Comparison of ENCODE assay signal across 9 cellular contexts in genomic region chr17:50184057-50184456, GRCh38. TPM values are rescaled to one million over a fixed set of nuclear protein-coding genes. Genes with fewer than 3 reads are reported as not detected.
A peak's percentile ranks its signal among the peaks of the same experiment; 100 is the strongest.
DNase-seq lines count a peak whose midpoint lies in the region; ATAC-seq, FAIRE-seq and TF ChIP-seq lines count a peak whose summit lies in the region.
"Had no signal": no experiment of that assay in that cellular context is flagged by ENCODE, and none has a peak within 500 bp of the region (broad histone marks: within the 10 kb centered on the region; RNA-seq: fewer than 3 reads in every experiment).

No MANE protein-coding gene starts in this region.

- H3K9me1 ChIP-seq in keratinocyte (ENCODE audit: control insufficient read depth, extremely low read depth, insufficient read depth, low read length) = no peaks in the 10 kb centered on the region

- H3K36me3 ChIP-seq in keratinocyte (ENCODE audit: control insufficient read depth in 2 of 2, extremely low read depth in 1 of 2, insufficient read depth in 2 of 2, low read length in 2 of 2) (no peaks in the 10 kb centered on the region), vagina (peaks cover 0 to 22% of the 10 kb centered on the region in 2 donors)

- no peaks in the 10 kb centered on the region for H3K79me2 ChIP-seq in keratinocyte (ENCODE audit: control insufficient read depth, insufficient read depth, low read length)

- H3K9ac ChIP-seq in keratinocyte (ENCODE audit: control insufficient read depth, extremely low read depth, insufficient read depth, low read length) = peak overlapping the region; percentile 73

- no peak for FAIRE-seq in keratinocyte (lab: Jason Lieb, UNC)

- intact Hi-C loops in activated T-helper 1 cell treated with anti-CD3 and anti-CD28 coated beads, Interleukin-12 subunit alpha, Interleukin-12 subunit beta, Interleukin-2, Interleukin-4 antibody, amounts not matched to agents 30 ng/mL and 10 ng/mL and 1 ng/mL, durations not matched to agents 14 hours and 24 hours and 36 hours (cut with micrococcal nuclease) = no loop called here
- intact Hi-C loops in vagina (cut with DNase I) = no loop called here

- no peaks in the 10 kb centered on the region for H3K9me3 Mint-ChIP-seq in stimulated activated naive CD8-positive, alpha-beta T cell treated with anti-CD3 and anti-CD28 coated beads, Interleukin-15, Interleukin-2, amounts not matched to agents 100 ng/mL and 50 ng/mL, for 24 hours
- no peaks in the 10 kb centered on the region for H3K9me3 Mint-ChIP-seq in stimulated activated naive CD8-positive, alpha-beta T cell treated with anti-CD3 and anti-CD28 coated beads, Interleukin-15, amount 100 ng/mL, for 72 hours
- H3K9me3 Mint-ChIP-seq in activated T-helper 1 cell treated with anti-CD3 and anti-CD28 coated beads, Interleukin-12 subunit alpha, Interleukin-12 subunit beta, Interleukin-2, Interleukin-4 antibody, amounts not matched to agents 30 ng/mL and 10 ng/mL and 1 ng/mL, durations not matched to agents 14 hours and 24 hours and 36 hours = no peaks in the 10 kb centered on the region

- peak overlapping the region; percentile 84 for H2AFZ ChIP-seq in keratinocyte (ENCODE audit: control insufficient read depth, low read length)

- no peaks in the 10 kb centered on the region for H4K20me1 ChIP-seq in keratinocyte (ENCODE audit: control insufficient read depth, extremely low read depth, insufficient read depth, low read length)

- H3K4me1 ChIP-seq in keratinocyte (ENCODE audit: control insufficient read depth, extremely low read depth, insufficient read depth, low read length) (peaks cover 30% of the 10 kb centered on the region), vagina (peaks cover 62% of the 10 kb centered on the region)

- H3K27me3 Mint-ChIP-seq in stimulated activated naive CD8-positive, alpha-beta T cell treated with anti-CD3 and anti-CD28 coated beads, Interleukin-15, Interleukin-2, amounts not matched to agents 100 ng/mL and 50 ng/mL, for 24 hours = no peaks in the 10 kb centered on the region
- H3K27me3 Mint-ChIP-seq in stimulated activated naive CD8-positive, alpha-beta T cell treated with anti-CD3 and anti-CD28 coated beads, Interleukin-15, amount 100 ng/mL, for 72 hours = no peaks in the 10 kb centered on the region
- H3K27me3 Mint-ChIP-seq in activated T-helper 1 cell treated with anti-CD3 and anti-CD28 coated beads, Interleukin-12 subunit alpha, Interleukin-12 subunit beta, Interleukin-2, Interleukin-4 antibody, amounts not matched to agents 30 ng/mL and 10 ng/mL and 1 ng/mL, durations not matched to agents 14 hours and 24 hours and 36 hours (ENCODE audit: insufficient read depth) = peaks cover 10% of the 10 kb centered on the region

- dilution Hi-C loops in keratinocyte (cut with MboI; ENCODE audit: extremely low pct_ligation_motif_present, low sequenced_read_pairs) = no loop called here

- H3K27me3 ChIP-seq in keratinocyte (ENCODE audit: control insufficient read depth, extremely low read depth, insufficient read depth, low read length) (no peaks in the 10 kb centered on the region), vagina (no peaks in the 10 kb centered on the region)

- ATAC-seq in stimulated activated naive CD8-positive, alpha-beta T cell treated with anti-CD3 and anti-CD28 coated beads, Interleukin-15, amount 100 ng/mL, for 72 hours = no peak
- ATAC-seq in HG02610 (IDR thresholded peaks at IDR 0.05; ENCODE audit: unreplicated experiment) = no peak

- peak overlapping the region; percentile 69 for H3K4me2 ChIP-seq in keratinocyte (ENCODE audit: control insufficient read depth, extremely low read depth, insufficient read depth, low read depth, low read length)

- H3K9me3 ChIP-seq in keratinocyte (ENCODE audit: control insufficient read depth, low read depth, low read length) (no peaks in the 10 kb centered on the region), vagina (no peaks in the 10 kb centered on the region)

- peak overlapping the region; percentile 72 for H3K27ac ChIP-seq in keratinocyte (ENCODE audit: control insufficient read depth, insufficient read depth, low read length)
- peak overlapping the region; percentile 97 for H3K27ac ChIP-seq in vagina

- TF ChIP-seq CTCF in keratinocyte (optimal IDR thresholded peaks at IDR 0.05 in 1 of 3, IDR thresholded peaks at IDR 0.05 in 1 of 3, conservative IDR thresholded peaks at IDR 0.05 in 1 of 3; ENCODE audit: extremely low read depth in 1 of 3, insufficient read depth in 2 of 3, low read length in 3 of 3) = peak in 1 of 3 experiments; percentile 31
- no peak for TF ChIP-seq CTCF in vagina (IDR thresholded peaks at IDR 0.05)

- peaks cover 15% of the 10 kb centered on the region for H3K4me1 Mint-ChIP-seq in stimulated activated naive CD8-positive, alpha-beta T cell treated with anti-CD3 and anti-CD28 coated beads, Interleukin-15, Interleukin-2, amounts not matched to agents 100 ng/mL and 50 ng/mL, for 24 hours (ENCODE audit: low read depth)
- H3K4me1 Mint-ChIP-seq in stimulated activated naive CD8-positive, alpha-beta T cell treated with anti-CD3 and anti-CD28 coated beads, Interleukin-15, amount 100 ng/mL, for 72 hours = peaks cover 18% of the 10 kb centered on the region
- H3K4me1 Mint-ChIP-seq in activated T-helper 1 cell treated with anti-CD3 and anti-CD28 coated beads, Interleukin-12 subunit alpha, Interleukin-12 subunit beta, Interleukin-2, Interleukin-4 antibody, amounts not matched to agents 30 ng/mL and 10 ng/mL and 1 ng/mL, durations not matched to agents 14 hours and 24 hours and 36 hours (ENCODE audit: low read depth) = peaks cover 24% of the 10 kb centered on the region

- no peak overlapping the region for H3K27ac Mint-ChIP-seq in stimulated activated naive CD8-positive, alpha-beta T cell treated with anti-CD3 and anti-CD28 coated beads, Interleukin-15, Interleukin-2, amounts not matched to agents 100 ng/mL and 50 ng/mL, for 24 hours
- H3K27ac Mint-ChIP-seq in stimulated activated naive CD8-positive, alpha-beta T cell treated with anti-CD3 and anti-CD28 coated beads, Interleukin-15, amount 100 ng/mL, for 72 hours = peak overlapping the region in 1 of 2 donors; percentile 4
- H3K27ac Mint-ChIP-seq in activated T-helper 1 cell treated with anti-CD3 and anti-CD28 coated beads, Interleukin-12 subunit alpha, Interleukin-12 subunit beta, Interleukin-2, Interleukin-4 antibody, amounts not matched to agents 30 ng/mL and 10 ng/mL and 1 ng/mL, durations not matched to agents 14 hours and 24 hours and 36 hours = no peak overlapping the region

- no peak for TF ChIP-seq POLR2A in vagina (IDR thresholded peaks at IDR 0.05)

- no peak for DNase-seq in stimulated activated naive CD8-positive, alpha-beta T cell treated with anti-CD3 and anti-CD28 coated beads, Interleukin-15, amount 100 ng/mL, for 72 hours
- DNase-seq in activated T-helper 1 cell treated with anti-CD3 and anti-CD28 coated beads, Interleukin-12 subunit alpha, Interleukin-12 subunit beta, Interleukin-2, Interleukin-4 antibody, amounts not matched to agents 30 ng/mL and 10 ng/mL and 1 ng/mL, durations not matched to agents 14 hours and 24 hours and 36 hours (ENCODE audit: low spot score) = no peak
- DNase-seq in keratinocyte (ENCODE audit: low read depth, low spot score) (no peak), vagina (ENCODE audit: extremely low spot score in 2 of 2) (no peak), D341Med (ENCODE audit: low spot score) (no peak), GM19240 (ENCODE audit: insufficient read length, low spot score) (no peak)

- peak overlapping the region; percentile 30 for H3K4me3 Mint-ChIP-seq in stimulated activated naive CD8-positive, alpha-beta T cell treated with anti-CD3 and anti-CD28 coated beads, Interleukin-15, Interleukin-2, amounts not matched to agents 100 ng/mL and 50 ng/mL, for 24 hours
- peak overlapping the region in 1 of 2 donors; percentile 47 for H3K4me3 Mint-ChIP-seq in stimulated activated naive CD8-positive, alpha-beta T cell treated with anti-CD3 and anti-CD28 coated beads, Interleukin-15, amount 100 ng/mL, for 72 hours
- peak overlapping the region; percentile 3 for H3K4me3 Mint-ChIP-seq in activated T-helper 1 cell treated with anti-CD3 and anti-CD28 coated beads, Interleukin-12 subunit alpha, Interleukin-12 subunit beta, Interleukin-2, Interleukin-4 antibody, amounts not matched to agents 30 ng/mL and 10 ng/mL and 1 ng/mL, durations not matched to agents 14 hours and 24 hours and 36 hours

- H3K4me3 ChIP-seq in keratinocyte (ENCODE audit: control insufficient read depth in 2 of 3, extremely low read depth in 1 of 3, insufficient read depth in 2 of 3, low read depth in 1 of 3, low read length in 3 of 3) (peak overlapping the region in 1 of 3 experiments; percentile 29), vagina (no peak overlapping the region)
- H3K4me3 ChIP-seq: lung had no signal

- H3K36me3 Mint-ChIP-seq in stimulated activated naive CD8-positive, alpha-beta T cell treated with anti-CD3 and anti-CD28 coated beads, Interleukin-15, Interleukin-2, amounts not matched to agents 100 ng/mL and 50 ng/mL, for 24 hours (ENCODE audit: low read depth) = no peaks in the 10 kb centered on the region
- no peaks in the 10 kb centered on the region for H3K36me3 Mint-ChIP-seq in activated T-helper 1 cell treated with anti-CD3 and anti-CD28 coated beads, Interleukin-12 subunit alpha, Interleukin-12 subunit beta, Interleukin-2, Interleukin-4 antibody, amounts not matched to agents 30 ng/mL and 10 ng/mL and 1 ng/mL, durations not matched to agents 14 hours and 24 hours and 36 hours (ENCODE audit: low read depth)

RNA-seq across cellular contexts. Expression of gene COL1A1, which starts 17.4 kb away (rescaled TPM):
- 1.2 and 2.0 TPM in 2 replicates for total RNA-seq in activated T-helper 1 cell treated with anti-CD3 and anti-CD28 coated beads, Interleukin-12 subunit alpha, Interleukin-12 subunit beta, Interleukin-2, Interleukin-4 antibody, amounts not matched to agents 30 ng/mL and 10 ng/mL and 1 ng/mL, durations not matched to agents 14 hours and 24 hours and 36 hours
- polyA plus RNA-seq in keratinocyte = 0.55 to 2.3 TPM (median 1.4 TPM) in 3 replicates
- 8.2 TPM for polyA plus RNA-seq in keratinocyte (2011; ENCODE audit: low read depth)
- polyA plus RNA-seq in keratinocyte (2011; cell fraction: cytosol; rRNA removed) = 0.72 and 2.0 TPM in 2 replicates
- 13.9 and 21.5 TPM in 2 replicates for polyA plus RNA-seq in keratinocyte (2011; cell fraction: nucleus; rRNA removed)
- 3.5 and 14.3 TPM in 2 replicates for polyA plus RNA-seq in keratinocyte (2012; ENCODE audit: low replicate concordance)
- 2.0 to 28.2 TPM (median 4.1 TPM) in 3 replicates for polyA minus RNA-seq in keratinocyte
- polyA minus RNA-seq in keratinocyte (2011; cell fraction: cytosol; rRNA and poly(A)+ RNA removed) = 6.5 TPM
- 9.9 and 10.6 TPM in 2 replicates for polyA minus RNA-seq in keratinocyte (2011; cell fraction: nucleus; rRNA and poly(A)+ RNA removed)
- total RNA-seq in vagina = 171 TPM

RNA-seq across cellular contexts. Expression of gene SGCA, which starts 18.3 kb away (rescaled TPM):
- total RNA-seq in activated T-helper 1 cell treated with anti-CD3 and anti-CD28 coated beads, Interleukin-12 subunit alpha, Interleukin-12 subunit beta, Interleukin-2, Interleukin-4 antibody, amounts not matched to agents 30 ng/mL and 10 ng/mL and 1 ng/mL, durations not matched to agents 14 hours and 24 hours and 36 hours = 0.32 and 0.49 TPM in 2 replicates
- not detected in 3 replicates for polyA plus RNA-seq in keratinocyte
- not detected for polyA plus RNA-seq in keratinocyte (2011; ENCODE audit: low read depth)
- not detected in 2 replicates for polyA plus RNA-seq in keratinocyte (2011; cell fraction: cytosol; rRNA removed)
- polyA plus RNA-seq in keratinocyte (2011; cell fraction: nucleus; rRNA removed) = not detected in 2 replicates
- not detected in 2 replicates for polyA plus RNA-seq in keratinocyte (2012; ENCODE audit: low replicate concordance)
- polyA minus RNA-seq in keratinocyte = not detected in 3 replicates
- polyA minus RNA-seq in keratinocyte (2011; cell fraction: cytosol; rRNA and poly(A)+ RNA removed) = not detected
- polyA minus RNA-seq in keratinocyte (2011; cell fraction: nucleus; rRNA and poly(A)+ RNA removed) = not detected in 2 replicates
- total RNA-seq in vagina = 2.2 TPM

RNA-seq across cellular contexts. Expression of gene PPP1R9B, which starts 33.6 kb away (rescaled TPM):
- total RNA-seq in activated T-helper 1 cell treated with anti-CD3 and anti-CD28 coated beads, Interleukin-12 subunit alpha, Interleukin-12 subunit beta, Interleukin-2, Interleukin-4 antibody, amounts not matched to agents 30 ng/mL and 10 ng/mL and 1 ng/mL, durations not matched to agents 14 hours and 24 hours and 36 hours = 97.1 and 101 TPM in 2 replicates
- polyA plus RNA-seq in keratinocyte = 15.2 to 18.2 TPM (median 16.1 TPM) in 3 replicates
- 22.8 TPM for polyA plus RNA-seq in keratinocyte (2011; ENCODE audit: low read depth)
- 8.3 and 13.7 TPM in 2 replicates for polyA plus RNA-seq in keratinocyte (2011; cell fraction: cytosol; rRNA removed)
- polyA plus RNA-seq in keratinocyte (2011; cell fraction: nucleus; rRNA removed) = 28.4 and 30.6 TPM in 2 replicates
- polyA plus RNA-seq in keratinocyte (2012; ENCODE audit: low replicate concordance) = 14.4 and 28.8 TPM in 2 replicates
- 16.8 to 19.3 TPM (median 18.8 TPM) in 3 replicates for polyA minus RNA-seq in keratinocyte
- polyA minus RNA-seq in keratinocyte (2011; cell fraction: cytosol; rRNA and poly(A)+ RNA removed) = 31.7 TPM
- 12.8 and 15.4 TPM in 2 replicates for polyA minus RNA-seq in keratinocyte (2011; cell fraction: nucleus; rRNA and poly(A)+ RNA removed)
- total RNA-seq in vagina = 37.6 TPM

RNA-seq across cellular contexts. Expression of gene SAMD14, which starts 54.1 kb away (rescaled TPM):
- total RNA-seq in activated T-helper 1 cell treated with anti-CD3 and anti-CD28 coated beads, Interleukin-12 subunit alpha, Interleukin-12 subunit beta, Interleukin-2, Interleukin-4 antibody, amounts not matched to agents 30 ng/mL and 10 ng/mL and 1 ng/mL, durations not matched to agents 14 hours and 24 hours and 36 hours = 1.6 and 3.6 TPM in 2 replicates
- 0.02 to 0.06 TPM in 2 of 3 replicates, not detected in the other for polyA plus RNA-seq in keratinocyte
- polyA plus RNA-seq in keratinocyte (2011; ENCODE audit: low read depth) = not detected
- polyA plus RNA-seq in keratinocyte (2011; cell fraction: cytosol; rRNA removed) = 0.06 TPM in 1 of 2 replicates, not detected in the other
- 0.10 and 0.24 TPM in 2 replicates for polyA plus RNA-seq in keratinocyte (2011; cell fraction: nucleus; rRNA removed)
- 0.08 and 0.16 TPM in 2 replicates for polyA plus RNA-seq in keratinocyte (2012; ENCODE audit: low replicate concordance)
- polyA minus RNA-seq in keratinocyte = not detected in 3 replicates
- polyA minus RNA-seq in keratinocyte (2011; cell fraction: cytosol; rRNA and poly(A)+ RNA removed) = not detected
- polyA minus RNA-seq in keratinocyte (2011; cell fraction: nucleus; rRNA and poly(A)+ RNA removed) = not detected in 2 replicates
- 4.4 TPM for total RNA-seq in vagina

Comparison
In these comparisons a context has a peak if more than half of its experiments do, and no peak if none do; other contexts are left out.
1. RNA of gene COL1A1, which starts 17.4 kb away (total RNA-seq): 171 TPM in vagina (single experiment); 1.2 to 2.0 TPM in activated T-helper 1 cell treated with anti-CD3 and anti-CD28 coated beads, Interleukin-12 subunit alpha, Interleukin-12 subunit beta, Interleukin-2, Interleukin-4 antibody, amounts not matched to agents 30 ng/mL and 10 ng/mL and 1 ng/mL, durations not matched to agents 14 hours and 24 hours and 36 hours; every median in the first group is over 10 times any median in the second.